22 cellular contexts compared by ENCODE assay signal in genomic region chr3:73378207-73378606, GRCh38.
DNase-seq lines count a peak whose midpoint lies in the region; ATAC-seq and TF ChIP-seq lines count a peak whose summit lies in the region.
"Had no signal": no experiment of that assay in that cellular context is flagged by ENCODE, and none has a peak within 500 bp of the region (broad histone marks: within the 10 kb centered on the region; RNA-seq: fewer than 3 reads in every experiment).

No MANE protein-coding gene starts in this region.

- intact Hi-C loops in CD8-positive, alpha-beta T cell (cut with DNase I, micrococcal nuclease): no loop called here

- H3K4me2 ChIP-seq in neural progenitor cell: peak overlapping the region; percentile 54

- H3K4me3 Mint-ChIP-seq in neural progenitor cell: no peak overlapping the region
- no peak overlapping the region for H3K4me3 Mint-ChIP-seq in CD8-positive, alpha-beta T cell

- peaks cover 13% of the 10 kb centered on the region for H3K9me3 Mint-ChIP-seq in neural progenitor cell
- H3K9me3 Mint-ChIP-seq in CD8-positive, alpha-beta T cell: peaks cover 7% of the 10 kb centered on the region

- no peak overlapping the region for H3K27ac Mint-ChIP-seq in neural progenitor cell
- no peak overlapping the region for H3K27ac Mint-ChIP-seq in CD8-positive, alpha-beta T cell

- TF ChIP-seq CTCF in GM12865 (IDR thresholded peaks at IDR 0.05; ENCODE audit: insufficient read depth, low read depth, low read length, missing control alignments) (no peak), neural progenitor cell (IDR thresholded peaks at IDR 0.05) (no peak)
- TF ChIP-seq CTCF in CD8-positive, alpha-beta T cell (IDR thresholded peaks at IDR 0.05): no peak

- peaks cover 5% of the 10 kb centered on the region for H3K36me3 Mint-ChIP-seq in neural progenitor cell
- no peaks in the 10 kb centered on the region for H3K36me3 Mint-ChIP-seq in CD8-positive, alpha-beta T cell

- POLR2A ChIA-PET in CD8-positive, alpha-beta T cell (lab: Charles Lee): no interaction called here

- H3K4me1 Mint-ChIP-seq in neural progenitor cell: peaks cover 4% of the 10 kb centered on the region
- H3K4me1 Mint-ChIP-seq in CD8-positive, alpha-beta T cell (ENCODE audit: low read depth): no peaks in the 10 kb centered on the region

- H3K9me3 ChIP-seq in SJCRH30 (replicated peaks) (no peaks in the 10 kb centered on the region), neural progenitor cell (ENCODE audit: low read depth) (peaks cover 5% of the 10 kb centered on the region)
- no peaks in the 10 kb centered on the region for H3K9me3 ChIP-seq in CD8-positive, alpha-beta T cell (ENCODE audit: low read length)

- no peaks in the 10 kb centered on the region; the same call in 1 of the 2 replicates for H3K36me3 ChIP-seq in SJCRH30
- peaks cover 4% of the 10 kb centered on the region for H3K36me3 ChIP-seq in neural progenitor cell
- no peaks in the 10 kb centered on the region for H3K36me3 ChIP-seq in CD8-positive, alpha-beta T cell (ENCODE audit: insufficient read depth, low read length)

- H3K27me3 ChIP-seq in SJCRH30 (no peaks in the 10 kb centered on the region), neural progenitor cell (no peaks in the 10 kb centered on the region)
- no peaks in the 10 kb centered on the region for H3K27me3 ChIP-seq in CD8-positive, alpha-beta T cell (ENCODE audit: insufficient read depth, low read length)

- no peaks in the 10 kb centered on the region for H4K20me1 ChIP-seq in neural progenitor cell (ENCODE audit: low read depth)

- H3K27ac ChIP-seq in SJCRH30 (no peak overlapping the region), neural progenitor cell (no peak overlapping the region)
- H3K27ac ChIP-seq in CD8-positive, alpha-beta T cell (ENCODE audit: low read depth, low read length): no peak overlapping the region

- peaks cover 28% of the 10 kb centered on the region for H3K4me1 ChIP-seq in SJCRH30
- peaks cover 19% of the 10 kb centered on the region for H3K4me1 ChIP-seq in neural progenitor cell
- H3K4me1 ChIP-seq in CD8-positive, alpha-beta T cell (ENCODE audit: insufficient read depth, low read length): no peaks in the 10 kb centered on the region

- H3F3A ChIP-seq in neural progenitor cell (ENCODE audit: low read depth): no peaks in the 10 kb centered on the region

- no peak overlapping the region for H3K9ac ChIP-seq in neural progenitor cell

- H3K27me3 Mint-ChIP-seq in neural progenitor cell (ENCODE audit: insufficient read depth, low read depth): peaks cover 2% of the 10 kb centered on the region
- H3K27me3 Mint-ChIP-seq in CD8-positive, alpha-beta T cell (ENCODE audit: low read depth): no peaks in the 10 kb centered on the region

- H2AFZ ChIP-seq in neural progenitor cell (replicated peaks): no peak overlapping the region

- no peaks in the 10 kb centered on the region for H3K79me2 ChIP-seq in neural progenitor cell (ENCODE audit: low read depth)

- CTCF ChIA-PET in CD8-positive, alpha-beta T cell (lab: Charles Lee): no interaction called here

- ATAC-seq in HG02798 (IDR thresholded peaks at IDR 0.05; ENCODE audit: poor library complexity, unreplicated experiment): peak; percentile 45
- ATAC-seq in GM19397 (IDR thresholded peaks at IDR 0.05; ENCODE audit: unreplicated experiment): no peak
- no peak for ATAC-seq in CD8-positive, alpha-beta T cell
- ATAC-seq: HepG2, PC-3 had no signal

- H3K4me3 ChIP-seq in GM12865 (ENCODE audit: low read depth, low read length) (no peak overlapping the region), SJCRH30 (no peak overlapping the region), neural progenitor cell (no peak overlapping the region)
- no peak overlapping the region for H3K4me3 ChIP-seq in CD8-positive, alpha-beta T cell (ENCODE audit: low read depth, low read length)

- DNase-seq in GM12865 (ENCODE audit: low read depth) (peak; percentile 14), SJCRH30 (peak; percentile 18 to 60), neural progenitor cell (ENCODE audit: low spot score) (peak; percentile 15), NOMO-1 treated with dmso at 0.1 percent for 144 hours (lab: John Stamatoyannopoulos, UW; ENCODE audit: unreplicated experiment) (no peak)
- DNase-seq in stimulated activated naive CD4-positive, alpha-beta T cell (lab: John Stamatoyannopoulos, UW): no peak
- DNase-seq in CD8-positive, alpha-beta T cell: no peak
- DNase-seq: C1 segment of cervical spinal cord, DMS79 treated with DMSO at 0.1 percent for 48 hours, H7, KBM-7, MV-4-11, NCI-H1417, NCI-H187 treated with DMSO at 0.1 percent for 48 hours, NCI-H226, NCI-H524, NCI-H82, PC-3, RPMI8226, SHP77 treated with DMSO at 0.1 percent for 48 hours had no signal

Comparison
In these comparisons a context has a peak if more than half of its experiments do, and no peak if none do; other contexts are left out.
1. DNase-seq: peak in GM12865 (single experiment), SJCRH30 (2 of 2) and neural progenitor cell (single experiment); none in NOMO-1 treated with dmso at 0.1 percent for 144 hours (single experiment), stimulated activated naive CD4-positive, alpha-beta T cell (0 of 6) and CD8-positive, alpha-beta T cell (0 of 7).